Comparison of ENCODE assay signal across 23 cellular contexts in genomic region chr2:190802810-190803209, GRCh38.
A peak's percentile ranks its signal among the peaks of the same experiment; 100 is the strongest.
DNase-seq lines count a peak whose midpoint lies in the region; ATAC-seq and TF ChIP-seq lines count a peak whose summit lies in the region.
"Had no signal": no experiment of that assay in that cellular context is flagged by ENCODE, and none has a peak within 500 bp of the region (broad histone marks: within the 10 kb centered on the region; RNA-seq: fewer than 3 reads in every experiment).

No MANE protein-coding gene starts in this region.

- H3K36me3 ChIP-seq in body of pancreas (replicated peaks in 1 of 2; ENCODE audit: insufficient read depth in 1 of 2, low read depth in 2 of 2) = no peaks in the 10 kb centered on the region

- no peak for ATAC-seq in body of pancreas
- ATAC-seq: PC-3 had no signal

- DNase-seq in SIG-M5 treated with dmso at 0.1 percent for 504 hours (lab: John Stamatoyannopoulos, UW; ENCODE audit: unreplicated experiment) (peak; percentile 43), SIG-M5 (lab: John Stamatoyannopoulos, UW) (no peak), NOMO-1 (lab: John Stamatoyannopoulos, UW; ENCODE audit: unreplicated experiment in 2 of 2) (peak; percentile 36 to 56), amniotic epithelial cell (ENCODE audit: low read depth) (peak; percentile 74), DMS79 treated with DMSO at 0.1 percent for 48 hours (lab: John Stamatoyannopoulos, UW) (no peak), NCI-H2081 (lab: John Stamatoyannopoulos, UW) (no peak), HT-29 (ENCODE audit: low spot score) (no peak), body of pancreas (no peak)
- DNase-seq: CD4-positive, alpha-beta T cell; DMS153; GF-D8; HFFc6; KG1; NCI-H1092 treated with DMSO at 0.1 percent for 48 hours; NCI-H146; NCI-H2081 treated with DMSO at 0.1 percent for 48 hours; NCI-H446 treated with DMSO at 0.1 percent for 48 hours; NCI-H774; PC-3; RPMI8226; SHP77 treated with DMSO at 0.1 percent for 48 hours; SW 1271 had no signal

- H3K9me3 ChIP-seq in body of pancreas = no peaks in the 10 kb centered on the region

- intact Hi-C loops in body of pancreas (cut with DNase I) = no loop called here

- WGBS in body of pancreas, 2 donors = 67 to 82% methylated on average over 1 of the region's 1 CpG

- TF ChIP-seq CTCF in body of pancreas (IDR thresholded peaks at IDR 0.05) = no peak

- H3K4me1 ChIP-seq in body of pancreas = no peaks in the 10 kb centered on the region

- H3K4me3 ChIP-seq in body of pancreas = no peak overlapping the region

- no peak overlapping the region for H3K27ac ChIP-seq in body of pancreas
- H3K27ac ChIP-seq: 22Rv1 had no signal

- no peaks in the 10 kb centered on the region for H3K27me3 ChIP-seq in body of pancreas

- no peak for TF ChIP-seq POLR2A in body of pancreas (IDR thresholded peaks at IDR 0.05)

Comparison
In these comparisons a context has a peak if more than half of its experiments do, and no peak if none do; other contexts are left out.
1. DNase-seq: peak in SIG-M5 treated with dmso at 0.1 percent for 504 hours (single experiment), NOMO-1 (2 of 2) and amniotic epithelial cell (single experiment); none in SIG-M5 (single experiment), DMS79 treated with DMSO at 0.1 percent for 48 hours (single experiment), NCI-H2081 (0 of 2), HT-29 (single experiment) and body of pancreas (0 of 4).